In genomic region chr3:187000711-187001151, GRCh38 we compare ENCODE assay signal across 9 cellular contexts.
A peak's percentile ranks its signal among the peaks of the same experiment; 100 is the strongest.
DNase-seq lines count a peak whose midpoint lies in the region; ATAC-seq, FAIRE-seq and TF ChIP-seq lines count a peak whose summit lies in the region.
"Had no signal": no experiment of that assay in that cellular context is flagged by ENCODE, and none has a peak within 500 bp of the region (broad histone marks: within the 10 kb centered on the region; RNA-seq: fewer than 3 reads in every experiment).

No MANE protein-coding gene starts in this region.

- intact Hi-C loops in A673 (cut with micrococcal nuclease; ENCODE audit: unreplicated experiment), result no loop called here

- H3K4me1 ChIP-seq in A673 (ENCODE audit: insufficient read depth, low read length, poor library complexity, severe bottlenecking), result peaks cover 7% of the 10 kb centered on the region

- no peak overlapping the region for H3K27ac ChIP-seq in A673 (ENCODE audit: low read depth, low read length, poor library complexity, severe bottlenecking)

- ATAC-seq in GM18520 (IDR thresholded peaks at IDR 0.05; ENCODE audit: unreplicated experiment), result peak; percentile 84

- BruUV-seq in A673 (replicated peaks; lab: Mats Ljungman, UMichigan), result no TSS peak

- CTCF ChIA-PET in A673 (lab: Charles Lee), result no interaction called here

- no peaks in the 10 kb centered on the region for H3K27me3 ChIP-seq in A673 (replicated peaks; ENCODE audit: insufficient read depth, low read depth, low read length, poor library complexity)

- no peak for TF ChIP-seq CTCF in A673 (conservative IDR thresholded peaks at IDR 0.05; ENCODE audit: low read depth, low read length)

- H3K9me3 ChIP-seq in A673 (ENCODE audit: low read depth, low read length, poor library complexity, severe bottlenecking), result no peaks in the 10 kb centered on the region

- TF ChIP-seq POLR2A in H54 (IDR thresholded peaks at IDR 0.05; ENCODE audit: low read depth, low read length), result no peak

- H3K36me3 ChIP-seq in A673 (ENCODE audit: insufficient read depth, low read length, poor library complexity, severe bottlenecking), result no peaks in the 10 kb centered on the region

- peak; percentile 38 for FAIRE-seq in H54 (lab: Jason Lieb, UNC)

- POLR2A ChIA-PET in A673 (lab: Charles Lee; ENCODE audit: low non-redundant PET), result no interaction called here

- H3K4me3 ChIP-seq in A673 (ENCODE audit: low read depth, low read length, poor library complexity, severe bottlenecking), result no peak overlapping the region
- H3K4me3 ChIP-seq: lung had no signal

- DNase-seq in H54 (ENCODE audit: insufficient read length, low spot score) (no peak), MV-4-11 (lab: John Stamatoyannopoulos, UW) (peak; percentile 93), medulla oblongata (ENCODE audit: extremely low spot score) (peak; percentile 71), A673 (ENCODE audit: low spot score) (no peak), DMS153 (lab: John Stamatoyannopoulos, UW) (no peak), SW480 (ENCODE audit: low spot score) (no peak), AG20443 (ENCODE audit: low spot score) (no peak)

Comparison
In these comparisons a context has a peak if more than half of its experiments do, and no peak if none do; other contexts are left out.
1. DNase-seq: peak in MV-4-11 (single experiment) and medulla oblongata (single experiment); none in H54 (single experiment), A673 (single experiment), DMS153 (single experiment), SW480 (single experiment) and AG20443 (single experiment).